Comparison of ENCODE assay signal across 8 cellular contexts in the genomic region with DNA sequence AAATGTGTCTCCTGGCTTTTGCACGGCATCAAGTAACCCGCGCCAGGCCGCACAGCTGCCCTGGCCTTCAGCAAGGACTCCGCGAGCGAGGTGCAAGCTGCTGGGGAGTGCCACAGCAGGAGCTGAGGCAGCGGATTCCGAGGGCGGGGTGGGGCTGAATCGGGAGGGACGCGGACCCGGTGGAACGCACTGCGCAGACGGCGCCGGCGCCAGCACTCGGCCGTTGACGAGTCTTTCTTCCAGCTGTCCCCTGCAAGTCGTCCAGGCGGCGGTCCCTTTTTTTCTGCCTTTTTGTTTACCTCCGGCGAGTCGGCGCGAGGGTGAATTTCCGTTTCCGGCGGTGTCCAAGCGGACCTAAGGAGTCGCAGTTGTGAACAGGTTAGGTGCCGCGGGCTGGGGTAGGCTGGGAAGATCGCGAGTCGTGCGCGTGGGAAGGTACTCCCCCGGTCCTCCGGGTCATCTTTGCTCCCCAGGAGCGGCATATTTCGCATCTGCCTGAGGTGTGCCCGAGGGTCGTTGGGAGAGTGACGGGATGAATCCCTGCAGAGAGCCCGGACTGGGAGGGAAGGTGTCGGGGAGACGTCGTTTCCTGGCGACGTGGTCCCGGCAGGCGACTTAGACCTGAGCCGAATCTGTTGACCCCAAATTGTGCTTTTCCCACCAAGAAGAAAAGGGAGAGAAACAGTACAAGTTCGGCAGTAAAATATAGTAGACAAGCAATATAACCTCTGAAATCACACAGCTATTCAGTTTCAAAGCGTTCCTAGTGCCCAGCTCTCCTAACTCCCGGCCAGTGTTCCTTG.
DNase-seq lines count a peak whose midpoint lies in the region; ATAC-seq and TF ChIP-seq lines count a peak whose summit lies in the region.
"Not testable (repeated sequence)": the region's sequence is repeated elsewhere in the genome, so short reads cannot be mapped to it uniquely, and the experiment has no call there.

No MANE protein-coding gene starts in this region.

- H3K9me3 Mint-ChIP-seq in CD8-positive, alpha-beta memory T cell = not testable (repeated sequence)

- TF ChIP-seq POLR2A in erythroblast (IDR thresholded peaks at IDR 0.05; ENCODE audit: low read length) = peak; percentile 48

- H3K9me3 ChIP-seq in CD8-positive, alpha-beta memory T cell (ENCODE audit: low read length); OCI-LY1 (ENCODE audit: low read length); mesodermal cell (ENCODE audit: control insufficient read depth, low read length): not testable (repeated sequence)

- H3K27ac Mint-ChIP-seq in CD8-positive, alpha-beta memory T cell = peak overlapping the region; percentile 27 to 100 (median 89)

- H3K4me3 ChIP-seq in CD8-positive, alpha-beta memory T cell (ENCODE audit: low read length) = peak overlapping the region; percentile 65
- peak overlapping the region; percentile 71 for H3K4me3 ChIP-seq in OCI-LY1 (ENCODE audit: low read depth, low read length, poor library complexity, severe bottlenecking)
- peak overlapping the region; percentile 59 for H3K4me3 ChIP-seq in mesodermal cell (ENCODE audit: extremely low read depth, insufficient read depth, low read length, poor library complexity, severe bottlenecking)

- H3K4me1 Mint-ChIP-seq in CD8-positive, alpha-beta memory T cell = peaks cover 5 to 12% (median 5%) of the 10 kb centered on the region in 3 donors

- H3K9me2 ChIP-seq in OCI-LY1 (ENCODE audit: low read depth, low read length) = not testable (repeated sequence)

- H3K27ac ChIP-seq in CD8-positive, alpha-beta memory T cell (ENCODE audit: low read depth, low read length) = peak overlapping the region; percentile 47
- not testable (repeated sequence) for H3K27ac ChIP-seq in OCI-LY1 (ENCODE audit: low read depth, low read length, poor library complexity, severe bottlenecking)
- H3K27ac ChIP-seq in mesodermal cell (ENCODE audit: low read depth, low read length, severe bottlenecking) = peak overlapping the region; percentile 69

- not testable (repeated sequence) for H3K27me3 Mint-ChIP-seq in CD8-positive, alpha-beta memory T cell

- peak overlapping the region; percentile 71 for H3K9ac ChIP-seq in OCI-LY1 (ENCODE audit: low read length)

- DNase-seq in CD8-positive, alpha-beta memory T cell = peak; percentile 6 to 69 (median 33)
- DNase-seq in HT1080 (ENCODE audit: low read depth) (peak; percentile 53), activated T-cell treated with anti-CD3 and anti-CD28 coated beads for 48 hours (ENCODE audit: low read depth) (peak; percentile 58), erythroblast (lab: John Stamatoyannopoulos, UW) (peak; percentile 73 to 79)
- DNase-seq in stimulated activated CD4-positive, alpha-beta T cell treated with anti-CD3 and anti-CD28 coated beads, TNF-alpha, amount 100 ng/mL, for 24 hours (ENCODE audit: low read depth in 3 of 3) = peak; percentile 19 to 60 (median 50)

- TF ChIP-seq CTCF in OCI-LY1 (IDR thresholded peaks at IDR 0.05; ENCODE audit: low read length) = not testable (repeated sequence)

- H2AFZ ChIP-seq in OCI-LY1 (ENCODE audit: low read length) = peak overlapping the region; percentile 58; the same call in 1 of the 2 replicates

- not testable (repeated sequence) for H3K27me3 ChIP-seq in CD8-positive, alpha-beta memory T cell (ENCODE audit: insufficient read depth, low read length, poor library complexity, severe bottlenecking); OCI-LY1 (ENCODE audit: insufficient read depth, low read length)

- peak overlapping the region; percentile 90 for H3K4me2 ChIP-seq in OCI-LY1 (ENCODE audit: low read length)

- peak; percentile 80 for ATAC-seq in GM21360 (IDR thresholded peaks at IDR 0.05; ENCODE audit: unreplicated experiment)

- H3K4me1 ChIP-seq in CD8-positive, alpha-beta memory T cell (ENCODE audit: insufficient read depth, low read length); OCI-LY1 (ENCODE audit: insufficient read depth, low read length, severe bottlenecking); mesodermal cell (ENCODE audit: control insufficient read depth, insufficient read depth, low read length, poor library complexity, severe bottlenecking): not testable (repeated sequence)

- not testable (repeated sequence) for H3K79me2 ChIP-seq in OCI-LY1 (ENCODE audit: insufficient read depth, low read length)

- not testable (repeated sequence) for H3K36me3 Mint-ChIP-seq in CD8-positive, alpha-beta memory T cell

- CTCF ChIA-PET in CD8-positive, alpha-beta memory T cell (lab: Charles Lee) = not testable (repeated sequence)

- H3F3A ChIP-seq in OCI-LY1 (ENCODE audit: insufficient read depth, low read length) = not testable (repeated sequence)

- H4K20me1 ChIP-seq in OCI-LY1 (ENCODE audit: insufficient read depth, low read length) = not testable (repeated sequence)

- POLR2A ChIA-PET in CD8-positive, alpha-beta memory T cell (lab: Charles Lee) = not testable (repeated sequence)

- H3K36me3 ChIP-seq in CD8-positive, alpha-beta memory T cell (ENCODE audit: insufficient read depth, low read length); OCI-LY1 (ENCODE audit: insufficient read depth, low read length); mesodermal cell (ENCODE audit: control insufficient read depth, insufficient read depth, low read length): not testable (repeated sequence)

- 0% methylated on average over 4 to 15 of the region's 62 CpGs for WGBS in mesodermal cell (ENCODE audit: insufficient coverage in 2 of 2), 2 experiments

- H3K4me3 Mint-ChIP-seq in CD8-positive, alpha-beta memory T cell = peak overlapping the region; percentile 89 to 97 (median 93)
